ENCODE assay signal across 1 cellular context in genomic region chr20:34064286-34064685, GRCh38.
TF ChIP-seq lines count a peak whose summit lies in the region.

No MANE protein-coding gene starts in this region.

TF ChIP-seq in HEK293, 187 proteins besides CTCF, POLR2A, EP300 and RAD21 (continued from another document):
- 0 out of 2 replicates have a peak, but pooled peaks have one; percentile 19 for TF ChIP-seq PRDM10 (tag by site-specific recombination; IDR thresholded peaks at IDR 0.05)
